Comparison of ENCODE assay signal across 8 cellular contexts in the genomic region with DNA sequence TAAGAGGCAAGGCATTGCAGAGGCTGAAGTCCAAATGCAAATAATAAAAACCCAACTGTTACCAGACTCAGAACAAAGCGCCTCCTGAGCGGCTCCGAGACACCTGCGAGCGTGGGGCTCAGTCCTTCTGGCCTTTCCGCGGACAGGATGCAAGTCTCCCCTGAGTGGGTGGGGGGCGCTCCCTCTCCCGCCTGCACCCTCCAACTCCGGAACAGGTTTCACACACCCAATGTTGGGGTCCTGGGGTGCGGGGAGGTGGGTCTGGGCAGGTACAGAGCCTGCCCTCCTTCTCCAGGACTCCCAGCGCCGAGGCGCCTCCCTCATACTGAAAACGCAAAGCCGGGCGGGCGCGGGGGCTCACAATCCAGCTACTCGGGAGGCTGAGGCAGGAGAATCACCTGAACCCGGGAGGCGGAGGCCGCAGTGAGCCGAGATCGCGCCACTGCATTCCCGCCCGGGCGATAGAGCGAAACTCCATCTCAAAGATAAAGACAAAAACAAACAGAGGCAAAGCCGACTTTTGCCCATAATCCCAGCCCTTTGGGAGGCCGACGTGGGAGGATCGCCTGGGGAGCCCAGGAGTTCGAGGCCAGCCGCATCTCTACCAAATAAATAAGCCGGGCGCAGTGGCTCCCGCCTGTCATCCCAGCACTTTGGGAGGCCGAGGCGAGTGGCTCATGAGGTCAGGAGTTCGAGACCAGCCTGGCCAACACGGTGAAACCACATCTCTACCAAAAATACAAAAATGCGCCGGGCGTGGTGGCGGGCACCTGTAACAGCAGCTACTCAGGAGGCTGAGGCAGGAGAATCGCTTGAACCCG. TPM values are rescaled to one million over a fixed set of nuclear protein-coding genes. Genes with fewer than 3 reads are reported as not detected.
DNase-seq lines count a peak whose midpoint lies in the region; ATAC-seq, FAIRE-seq and TF ChIP-seq lines count a peak whose summit lies in the region.

No MANE protein-coding gene starts in this region.

- H3K27me3 Mint-ChIP-seq in CD8-positive, alpha-beta T cell (ENCODE audit: low read depth) = no peaks in the 10 kb centered on the region

- POLR2A ChIA-PET in CD8-positive, alpha-beta T cell (lab: Charles Lee) = interaction anchor here (0.6 kb wide), 1 partner anchor 50 kb away, joined by 3 read pairs; no protein-coding TSS in a partner anchor

- no peaks in the 10 kb centered on the region for H3K36me3 ChIP-seq in CD8-positive, alpha-beta T cell (ENCODE audit: insufficient read depth, low read length)
- peaks cover 12% of the 10 kb centered on the region for H3K36me3 ChIP-seq in ectodermal cell (ENCODE audit: control insufficient read depth, insufficient read depth, low read length)
- H3K36me3 ChIP-seq in osteoblast (ENCODE audit: insufficient read depth, low read length) = no peaks in the 10 kb centered on the region

- FAIRE-seq in GM12891 (lab: Jason Lieb, UNC) = no peak

- H3K9me3 Mint-ChIP-seq in CD8-positive, alpha-beta T cell = no peaks in the 10 kb centered on the region

- H3K27ac Mint-ChIP-seq in CD8-positive, alpha-beta T cell = no peak overlapping the region

- peak overlapping the region; percentile 93 for H3K4me2 ChIP-seq in osteoblast (ENCODE audit: insufficient read depth, low read length)

- peaks cover 2% of the 10 kb centered on the region for H3K79me2 ChIP-seq in osteoblast (ENCODE audit: insufficient read depth, low read length)

- no peak for ATAC-seq in CD8-positive, alpha-beta T cell
- ATAC-seq in HG03175 (IDR thresholded peaks at IDR 0.05; ENCODE audit: unreplicated experiment) = no peak

- WGBS in ectodermal cell, 2 experiments = 80 to 83% methylated on average over 49 of the region's 49 CpGs

- CTCF ChIA-PET in CD8-positive, alpha-beta T cell (lab: Charles Lee) = no interaction called here

- no peak overlapping the region for H3K4me3 ChIP-seq in CD8-positive, alpha-beta T cell (ENCODE audit: low read depth, low read length)
- H3K4me3 ChIP-seq in ectodermal cell (ENCODE audit: insufficient read depth, low read depth, low read length) (peak overlapping the region; percentile 83), osteoblast (ENCODE audit: insufficient read depth, low read length) (peak overlapping the region; percentile 84)

- no peaks in the 10 kb centered on the region for H3K36me3 Mint-ChIP-seq in CD8-positive, alpha-beta T cell

- H3K27ac ChIP-seq in CD8-positive, alpha-beta T cell (ENCODE audit: low read depth, low read length) = no peak overlapping the region
- H3K27ac ChIP-seq in ectodermal cell (ENCODE audit: insufficient read depth, low read depth, low read length, poor library complexity, severe bottlenecking) = no peak overlapping the region
- no peak overlapping the region for H3K27ac ChIP-seq in osteoblast (ENCODE audit: low read depth, low read length)

- no peak for DNase-seq in CD8-positive, alpha-beta T cell
- DNase-seq in NCI-H526 (lab: John Stamatoyannopoulos, UW) (peak; percentile 24 to 70), osteoblast (ENCODE audit: insufficient read length, low spot score, missing footprints) (peak; percentile 30), GM12891 (ENCODE audit: insufficient read length, low spot score) (no peak), NCI-H187 treated with DMSO at 0.1 percent for 48 hours (lab: John Stamatoyannopoulos, UW) (no peak), G401 (ENCODE audit: low spot score) (no peak)

- peak overlapping the region; percentile 82 for H2AFZ ChIP-seq in osteoblast (ENCODE audit: low read length)

- TF ChIP-seq POLR2A in GM12891 (IDR thresholded peaks at IDR 0.05; ENCODE audit: low read depth, low read length) = no peak

- H3K4me1 Mint-ChIP-seq in CD8-positive, alpha-beta T cell (ENCODE audit: low read depth) = peaks cover 2% of the 10 kb centered on the region

- no peaks in the 10 kb centered on the region for H4K20me1 ChIP-seq in osteoblast (ENCODE audit: insufficient read depth, low read length)

- H3K4me3 Mint-ChIP-seq in CD8-positive, alpha-beta T cell = peak overlapping the region; percentile 74

- no peaks in the 10 kb centered on the region for H3K9me3 ChIP-seq in CD8-positive, alpha-beta T cell (ENCODE audit: low read length)
- H3K9me3 ChIP-seq in ectodermal cell (ENCODE audit: control insufficient read depth, low read length) (no peaks in the 10 kb centered on the region), osteoblast (ENCODE audit: low read depth, low read length) (no peaks in the 10 kb centered on the region)

- no peaks in the 10 kb centered on the region for H3K27me3 ChIP-seq in CD8-positive, alpha-beta T cell (ENCODE audit: insufficient read depth, low read length)
- peaks cover 17% of the 10 kb centered on the region for H3K27me3 ChIP-seq in ectodermal cell (ENCODE audit: control insufficient read depth, insufficient read depth, low read length, poor library complexity, severe bottlenecking)
- peaks cover 5% of the 10 kb centered on the region for H3K27me3 ChIP-seq in osteoblast (ENCODE audit: insufficient read depth, low read length)

- intact Hi-C loops in CD8-positive, alpha-beta T cell (cut with DNase I, micrococcal nuclease) = loop anchor here (2.0 to 10.0 kb wide), 5 partner anchors 47 to 1503 kb away; a partner anchor contains a TSS

- peaks cover 7% of the 10 kb centered on the region for H3K4me1 ChIP-seq in CD8-positive, alpha-beta T cell (ENCODE audit: insufficient read depth, low read length)
- H3K4me1 ChIP-seq in ectodermal cell (ENCODE audit: control insufficient read depth, insufficient read depth, low read length) (peaks cover 3% of the 10 kb centered on the region), osteoblast (ENCODE audit: insufficient read depth, low read length) (peaks cover 5% of the 10 kb centered on the region)

- TF ChIP-seq CTCF in CD8-positive, alpha-beta T cell (IDR thresholded peaks at IDR 0.05) = no peak
- TF ChIP-seq CTCF in osteoblast (IDR thresholded peaks at IDR 0.05; ENCODE audit: extremely low read depth, low read depth, low read length) = no peak

- in situ Hi-C loops in G401 (cut with HindIII; ENCODE audit: low sequenced_read_pairs) = no loop called here

TF ChIP-seq in GM12891, 5 proteins besides CTCF, POLR2A, EP300 and RAD21:
- TF ChIP-seq PAX5 (IDR thresholded peaks at IDR 0.05; ENCODE audit: insufficient read depth, low read length, severe bottlenecking) (no peak), POU2F2 (IDR thresholded peaks at IDR 0.05; ENCODE audit: low read depth, low read length) (no peak), POLR2AphosphoS5 (IDR thresholded peaks at IDR 0.05; ENCODE audit: low read depth, low read length) (no peak), TAF1 (IDR thresholded peaks at IDR 0.05; ENCODE audit: low read depth, low read length) (no peak)
TF ChIP-seq in GM12891: peak in this region for 0.

RNA-seq across cellular contexts. Expression of a gene that starts 0.9 kb away (rescaled TPM):
- total RNA-seq in CD8-positive, alpha-beta T cell = 1 to 10 TPM in 1 of 2 experiments, under 1 TPM in 1; 0.58 to 1.0 TPM
- polyA plus RNA-seq in ectodermal cell (2013, experiment 1 of 4) = 54.2 TPM
- polyA plus RNA-seq in ectodermal cell (2013, experiment 2 of 4) = 54.0 TPM
- 43.2 TPM for polyA plus RNA-seq in ectodermal cell (2013, experiment 3 of 4)
- 41.8 TPM for polyA plus RNA-seq in ectodermal cell (2013, experiment 4 of 4)
- total RNA-seq in osteoblast = 1.2 and 1.8 TPM in 2 replicates
- 21.0 TPM for polyA plus RNA-seq in GM12891 (2012; ENCODE audit: low read depth, missing spikeins)
- total RNA-seq in G401 (2014; rRNA removed; shearing (Covaris generic)) = 47.8 and 48.9 TPM in 2 replicates

Comparison
In these comparisons a context has a peak if more than half of its experiments do, and no peak if none do; other contexts are left out.
1. DNase-seq: peak in NCI-H526 (2 of 2) and osteoblast (single experiment); none in CD8-positive, alpha-beta T cell (0 of 7), GM12891 (single experiment), NCI-H187 treated with DMSO at 0.1 percent for 48 hours (single experiment) and G401 (single experiment).
2. RNA of a gene that starts 0.9 kb away (total RNA-seq): 47.8 to 48.9 TPM in G401; 1.2 to 1.8 TPM in osteoblast and 0.58 to 1.0 TPM in CD8-positive, alpha-beta T cell; every median in the first group is over 10 times any median in the second.